Comparison of ENCODE assay signal across 1 cellular context in the genomic region with DNA sequence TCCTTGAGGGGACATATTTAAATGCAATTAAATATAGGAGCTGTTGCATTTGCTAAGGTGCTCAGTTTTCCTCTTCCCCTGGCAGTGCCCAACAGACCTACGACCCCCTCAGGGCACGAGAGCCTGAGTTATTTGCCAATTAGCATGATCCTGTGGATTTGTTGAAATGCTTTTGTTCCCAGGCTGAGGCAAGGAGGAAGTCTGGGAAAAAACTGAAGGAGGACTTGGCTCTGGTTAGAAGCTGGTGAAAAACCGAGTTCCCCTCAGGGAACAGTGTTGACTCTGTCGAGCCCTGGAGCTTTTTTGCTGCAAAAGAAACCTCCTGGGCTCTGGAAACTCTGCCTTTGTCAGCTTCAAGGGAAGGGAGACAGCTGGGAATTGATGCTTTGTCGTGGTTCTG.
TF ChIP-seq lines count a peak whose summit lies in the region.

No MANE protein-coding gene starts in this region.

TF ChIP-seq in WTC11, 78 proteins besides CTCF, POLR2A, EP300 and RAD21 (continued from another document):
- TF ChIP-seq, protein P1, sequence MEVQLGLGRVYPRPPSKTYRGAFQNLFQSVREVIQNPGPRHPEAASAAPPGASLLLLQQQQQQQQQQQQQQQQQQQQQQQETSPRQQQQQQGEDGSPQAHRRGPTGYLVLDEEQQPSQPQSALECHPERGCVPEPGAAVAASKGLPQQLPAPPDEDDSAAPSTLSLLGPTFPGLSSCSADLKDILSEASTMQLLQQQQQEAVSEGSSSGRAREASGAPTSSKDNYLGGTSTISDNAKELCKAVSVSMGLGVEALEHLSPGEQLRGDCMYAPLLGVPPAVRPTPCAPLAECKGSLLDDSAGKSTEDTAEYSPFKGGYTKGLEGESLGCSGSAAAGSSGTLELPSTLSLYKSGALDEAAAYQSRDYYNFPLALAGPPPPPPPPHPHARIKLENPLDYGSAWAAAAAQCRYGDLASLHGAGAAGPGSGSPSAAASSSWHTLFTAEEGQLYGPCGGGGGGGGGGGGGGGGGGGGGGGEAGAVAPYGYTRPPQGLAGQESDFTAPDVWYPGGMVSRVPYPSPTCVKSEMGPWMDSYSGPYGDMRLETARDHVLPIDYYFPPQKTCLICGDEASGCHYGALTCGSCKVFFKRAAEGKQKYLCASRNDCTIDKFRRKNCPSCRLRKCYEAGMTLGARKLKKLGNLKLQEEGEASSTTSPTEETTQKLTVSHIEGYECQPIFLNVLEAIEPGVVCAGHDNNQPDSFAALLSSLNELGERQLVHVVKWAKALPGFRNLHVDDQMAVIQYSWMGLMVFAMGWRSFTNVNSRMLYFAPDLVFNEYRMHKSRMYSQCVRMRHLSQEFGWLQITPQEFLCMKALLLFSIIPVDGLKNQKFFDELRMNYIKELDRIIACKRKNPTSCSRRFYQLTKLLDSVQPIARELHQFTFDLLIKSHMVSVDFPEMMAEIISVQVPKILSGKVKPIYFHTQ (CRISPR knock-in tag; IDR thresholded peaks at IDR 0.05), result no peak
- TF ChIP-seq, protein P2, sequence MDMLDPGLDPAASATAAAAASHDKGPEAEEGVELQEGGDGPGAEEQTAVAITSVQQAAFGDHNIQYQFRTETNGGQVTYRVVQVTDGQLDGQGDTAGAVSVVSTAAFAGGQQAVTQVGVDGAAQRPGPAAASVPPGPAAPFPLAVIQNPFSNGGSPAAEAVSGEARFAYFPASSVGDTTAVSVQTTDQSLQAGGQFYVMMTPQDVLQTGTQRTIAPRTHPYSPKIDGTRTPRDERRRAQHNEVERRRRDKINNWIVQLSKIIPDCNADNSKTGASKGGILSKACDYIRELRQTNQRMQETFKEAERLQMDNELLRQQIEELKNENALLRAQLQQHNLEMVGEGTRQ (CRISPR knock-in tag; IDR thresholded peaks at IDR 0.05), result no peak
- TF ChIP-seq, protein P3, sequence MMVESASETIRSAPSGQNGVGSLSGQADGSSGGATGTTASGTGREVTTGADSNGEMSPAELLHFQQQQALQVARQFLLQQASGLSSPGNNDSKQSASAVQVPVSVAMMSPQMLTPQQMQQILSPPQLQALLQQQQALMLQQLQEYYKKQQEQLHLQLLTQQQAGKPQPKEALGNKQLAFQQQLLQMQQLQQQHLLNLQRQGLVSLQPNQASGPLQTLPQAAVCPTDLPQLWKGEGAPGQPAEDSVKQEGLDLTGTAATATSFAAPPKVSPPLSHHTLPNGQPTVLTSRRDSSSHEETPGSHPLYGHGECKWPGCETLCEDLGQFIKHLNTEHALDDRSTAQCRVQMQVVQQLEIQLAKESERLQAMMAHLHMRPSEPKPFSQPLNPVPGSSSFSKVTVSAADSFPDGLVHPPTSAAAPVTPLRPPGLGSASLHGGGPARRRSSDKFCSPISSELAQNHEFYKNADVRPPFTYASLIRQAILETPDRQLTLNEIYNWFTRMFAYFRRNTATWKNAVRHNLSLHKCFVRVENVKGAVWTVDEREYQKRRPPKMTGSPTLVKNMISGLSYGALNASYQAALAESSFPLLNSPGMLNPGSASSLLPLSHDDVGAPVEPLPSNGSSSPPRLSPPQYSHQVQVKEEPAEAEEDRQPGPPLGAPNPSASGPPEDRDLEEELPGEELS (CRISPR knock-in tag; IDR thresholded peaks at IDR 0.05), result no peak
- TF ChIP-seq CREB1 (CRISPR knock-in tag; IDR thresholded peaks at IDR 0.05) (no peak), CREM (CRISPR knock-in tag; IDR thresholded peaks at IDR 0.05) (no peak), NR3C1 (CRISPR knock-in tag; conservative IDR thresholded peaks at IDR 0.05; ENCODE audit: low read depth) (no peak), NFYB (CRISPR knock-in tag; conservative IDR thresholded peaks at IDR 0.05; ENCODE audit: low read depth) (no peak), ZBTB21 (CRISPR knock-in tag; IDR thresholded peaks at IDR 0.05; ENCODE audit: borderline replicate concordance) (no peak), NFATC4 (CRISPR knock-in tag; IDR thresholded peaks at IDR 0.05) (no peak), PRRX2 (CRISPR knock-in tag; IDR thresholded peaks at IDR 0.05) (no peak), ZNF232 (CRISPR knock-in tag; IDR thresholded peaks at IDR 0.05) (no peak), CBFB (CRISPR knock-in tag; IDR thresholded peaks at IDR 0.05; ENCODE audit: low read depth) (no peak)
- TF ChIP-seq, protein P4, sequence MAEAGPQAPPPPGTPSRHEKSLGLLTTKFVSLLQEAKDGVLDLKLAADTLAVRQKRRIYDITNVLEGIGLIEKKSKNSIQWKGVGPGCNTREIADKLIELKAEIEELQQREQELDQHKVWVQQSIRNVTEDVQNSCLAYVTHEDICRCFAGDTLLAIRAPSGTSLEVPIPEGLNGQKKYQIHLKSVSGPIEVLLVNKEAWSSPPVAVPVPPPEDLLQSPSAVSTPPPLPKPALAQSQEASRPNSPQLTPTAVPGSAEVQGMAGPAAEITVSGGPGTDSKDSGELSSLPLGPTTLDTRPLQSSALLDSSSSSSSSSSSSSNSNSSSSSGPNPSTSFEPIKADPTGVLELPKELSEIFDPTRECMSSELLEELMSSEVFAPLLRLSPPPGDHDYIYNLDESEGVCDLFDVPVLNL (CRISPR knock-in tag; IDR thresholded peaks at IDR 0.05; ENCODE audit: borderline replicate concordance, low read depth), result no peak
- TF ChIP-seq, protein P5, sequence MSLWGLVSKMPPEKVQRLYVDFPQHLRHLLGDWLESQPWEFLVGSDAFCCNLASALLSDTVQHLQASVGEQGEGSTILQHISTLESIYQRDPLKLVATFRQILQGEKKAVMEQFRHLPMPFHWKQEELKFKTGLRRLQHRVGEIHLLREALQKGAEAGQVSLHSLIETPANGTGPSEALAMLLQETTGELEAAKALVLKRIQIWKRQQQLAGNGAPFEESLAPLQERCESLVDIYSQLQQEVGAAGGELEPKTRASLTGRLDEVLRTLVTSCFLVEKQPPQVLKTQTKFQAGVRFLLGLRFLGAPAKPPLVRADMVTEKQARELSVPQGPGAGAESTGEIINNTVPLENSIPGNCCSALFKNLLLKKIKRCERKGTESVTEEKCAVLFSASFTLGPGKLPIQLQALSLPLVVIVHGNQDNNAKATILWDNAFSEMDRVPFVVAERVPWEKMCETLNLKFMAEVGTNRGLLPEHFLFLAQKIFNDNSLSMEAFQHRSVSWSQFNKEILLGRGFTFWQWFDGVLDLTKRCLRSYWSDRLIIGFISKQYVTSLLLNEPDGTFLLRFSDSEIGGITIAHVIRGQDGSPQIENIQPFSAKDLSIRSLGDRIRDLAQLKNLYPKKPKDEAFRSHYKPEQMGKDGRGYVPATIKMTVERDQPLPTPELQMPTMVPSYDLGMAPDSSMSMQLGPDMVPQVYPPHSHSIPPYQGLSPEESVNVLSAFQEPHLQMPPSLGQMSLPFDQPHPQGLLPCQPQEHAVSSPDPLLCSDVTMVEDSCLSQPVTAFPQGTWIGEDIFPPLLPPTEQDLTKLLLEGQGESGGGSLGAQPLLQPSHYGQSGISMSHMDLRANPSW (CRISPR knock-in tag; conservative IDR thresholded peaks at IDR 0.05; ENCODE audit: low read depth), result no peak
- TF ChIP-seq, protein P6, sequence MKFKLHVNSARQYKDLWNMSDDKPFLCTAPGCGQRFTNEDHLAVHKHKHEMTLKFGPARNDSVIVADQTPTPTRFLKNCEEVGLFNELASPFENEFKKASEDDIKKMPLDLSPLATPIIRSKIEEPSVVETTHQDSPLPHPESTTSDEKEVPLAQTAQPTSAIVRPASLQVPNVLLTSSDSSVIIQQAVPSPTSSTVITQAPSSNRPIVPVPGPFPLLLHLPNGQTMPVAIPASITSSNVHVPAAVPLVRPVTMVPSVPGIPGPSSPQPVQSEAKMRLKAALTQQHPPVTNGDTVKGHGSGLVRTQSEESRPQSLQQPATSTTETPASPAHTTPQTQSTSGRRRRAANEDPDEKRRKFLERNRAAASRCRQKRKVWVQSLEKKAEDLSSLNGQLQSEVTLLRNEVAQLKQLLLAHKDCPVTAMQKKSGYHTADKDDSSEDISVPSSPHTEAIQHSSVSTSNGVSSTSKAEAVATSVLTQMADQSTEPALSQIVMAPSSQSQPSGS (CRISPR knock-in tag; IDR thresholded peaks at IDR 0.05; ENCODE audit: borderline replicate concordance, low read depth), result no peak
TF ChIP-seq in WTC11: peak in this region for 0.
